15 cellular contexts compared by ENCODE assay signal in the genomic region with DNA sequence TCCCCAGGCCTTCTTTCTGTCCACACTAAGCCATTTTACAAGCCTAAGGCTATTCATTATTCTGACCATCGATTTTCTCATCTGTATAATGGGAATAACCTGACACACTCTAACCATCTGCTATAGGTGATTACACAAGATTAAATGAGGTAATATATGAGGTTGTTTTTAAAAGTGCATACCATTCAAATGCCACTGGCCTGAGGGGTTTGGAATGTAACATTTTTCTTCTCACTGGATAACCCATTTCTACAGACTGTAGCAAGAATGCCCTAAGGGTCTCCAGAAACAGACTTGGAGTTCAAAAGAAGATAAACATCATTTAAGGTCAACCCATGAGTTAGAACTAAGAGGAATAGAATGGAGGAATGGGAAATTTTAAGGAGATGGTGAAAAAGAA.
DNase-seq lines count a peak whose midpoint lies in the region; ATAC-seq and TF ChIP-seq lines count a peak whose summit lies in the region.
"Had no signal": no experiment of that assay in that cellular context is flagged by ENCODE, and none has a peak within 500 bp of the region (broad histone marks: within the 10 kb centered on the region; RNA-seq: fewer than 3 reads in every experiment).

No MANE protein-coding gene starts in this region.

- H3K9ac ChIP-seq in trophoblast cell (ENCODE audit: low read length) = no peak overlapping the region

- H3K36me3 Mint-ChIP-seq in stimulated activated memory B cell treated with anti-CD40 and anti-IgM and Interleukin-4, amounts not matched to agents 10 μg/mL and 1 μg/mL and 100 μg/mL, for 72 hours = no peaks in the 10 kb centered on the region
- peaks cover 5% of the 10 kb centered on the region for H3K36me3 Mint-ChIP-seq in effector memory CD8-positive, alpha-beta T cell (ENCODE audit: insufficient read depth)

- H3K4ac ChIP-seq in trophoblast cell (ENCODE audit: low read depth, low read length) = no peak overlapping the region

- H3K9me3 Mint-ChIP-seq in stimulated activated memory B cell treated with anti-CD40 and anti-IgM and Interleukin-4, amounts not matched to agents 10 μg/mL and 1 μg/mL and 100 μg/mL, for 72 hours = peaks cover 4% of the 10 kb centered on the region
- no peaks in the 10 kb centered on the region for H3K9me3 Mint-ChIP-seq in effector memory CD8-positive, alpha-beta T cell

- H3K27me3 Mint-ChIP-seq in stimulated activated memory B cell treated with anti-CD40 and anti-IgM and Interleukin-4, amounts not matched to agents 10 μg/mL and 1 μg/mL and 100 μg/mL, for 72 hours = no peaks in the 10 kb centered on the region
- peaks cover 7 to 17% of the 10 kb centered on the region in 2 donors for H3K27me3 Mint-ChIP-seq in effector memory CD8-positive, alpha-beta T cell

- no peak overlapping the region for H3K4me3 Mint-ChIP-seq in stimulated activated memory B cell treated with anti-CD40 and anti-IgM and Interleukin-4, amounts not matched to agents 10 μg/mL and 1 μg/mL and 100 μg/mL, for 72 hours
- H3K4me3 Mint-ChIP-seq in effector memory CD8-positive, alpha-beta T cell = no peak overlapping the region

- H3K9me3 ChIP-seq in trophoblast cell (ENCODE audit: insufficient read depth, low read depth, low read length) (no peaks in the 10 kb centered on the region), aorta (ENCODE audit: control insufficient read depth, low read length) (peaks cover 1% of the 10 kb centered on the region)
- H3K9me3 ChIP-seq: SJSA1 had no signal

- H3K4me3 ChIP-seq in AG10803 (ENCODE audit: low read length) (no peak overlapping the region), epithelial cell of esophagus (ENCODE audit: low read length) (no peak overlapping the region), trophoblast cell (ENCODE audit: low read depth, low read length) (no peak overlapping the region), aorta (ENCODE audit: low read length in 2 of 2) (no peak overlapping the region)
- H3K4me3 ChIP-seq: SJSA1 had no signal

- no peak overlapping the region for H2BK5ac ChIP-seq in trophoblast cell (ENCODE audit: low read depth, low read length, poor library complexity)

- H2AFZ ChIP-seq in trophoblast cell (ENCODE audit: insufficient read depth, low read length, poor library complexity) = no peak overlapping the region

- intact Hi-C loops in aorta (cut with DNase I) = no loop called here

- ATAC-seq in HG03565 (IDR thresholded peaks at IDR 0.05; ENCODE audit: unreplicated experiment) = no peak
- ATAC-seq in stimulated activated memory B cell treated with anti-CD40 and anti-IgM and Interleukin-4, amounts not matched to agents 10 μg/mL and 1 μg/mL and 100 μg/mL, for 72 hours = no peak
- ATAC-seq in aorta (ENCODE audit: low FRiP score) = no peak
- ATAC-seq in effector memory CD8-positive, alpha-beta T cell (replicated peaks) = no peak

- WGBS in trophoblast cell (ENCODE audit: extremely low coverage, insufficient coverage, insufficient read length) = no CpG with 5 or more reads among the region's 1 CpG
- WGBS in aorta, 2 donors = 91 to 97% methylated on average over 1 of the region's 1 CpG

- H3K79me1 ChIP-seq in trophoblast cell (ENCODE audit: low read length) = peaks cover 12% of the 10 kb centered on the region

- DNase-seq in AG10803 (ENCODE audit: low read depth) = peak; percentile 79
- peak; percentile 4 for DNase-seq in NCI-H226
- DNase-seq in epithelial cell of esophagus (ENCODE audit: low read depth) = peak; percentile 14
- peak; percentile 91 to 99 for DNase-seq in trophoblast cell
- no peak for DNase-seq in aorta
- DNase-seq in effector memory CD8-positive, alpha-beta T cell = no peak
- DNase-seq: DND-41, GOT3, NCI-H1417, NCI-H187 treated with DMSO at 0.1 percent for 48 hours, NCI-H446 treated with DMSO at 0.1 percent for 48 hours had no signal

- no peaks in the 10 kb centered on the region for H3K4me1 Mint-ChIP-seq in stimulated activated memory B cell treated with anti-CD40 and anti-IgM and Interleukin-4, amounts not matched to agents 10 μg/mL and 1 μg/mL and 100 μg/mL, for 72 hours
- H3K4me1 Mint-ChIP-seq in effector memory CD8-positive, alpha-beta T cell (ENCODE audit: low read depth in 2 of 2) = no peaks in the 10 kb centered on the region

- no peak overlapping the region for H4K91ac ChIP-seq in trophoblast cell (ENCODE audit: low read depth, low read length)

- H3K36me3 ChIP-seq in trophoblast cell (ENCODE audit: control insufficient read depth in 1 of 2, insufficient read depth in 2 of 2, low read length in 2 of 2) (no peaks in the 10 kb centered on the region), aorta (ENCODE audit: control insufficient read depth in 1 of 2, insufficient read depth in 2 of 2, low read length in 1 of 2) (no peaks in the 10 kb centered on the region)
- H3K36me3 ChIP-seq: SJSA1 had no signal

- no peak overlapping the region for H4K12ac ChIP-seq in trophoblast cell (ENCODE audit: low read depth, low read length)

- no peak overlapping the region for H2BK120ac ChIP-seq in trophoblast cell (ENCODE audit: insufficient read depth, low read length, poor library complexity)

- peak overlapping the region; percentile 61 for H3K27ac ChIP-seq in trophoblast cell (ENCODE audit: low read depth, low read length)
- H3K27ac ChIP-seq in aorta (ENCODE audit: low read depth in 1 of 2, low read length in 2 of 2) = no peak overlapping the region
- H3K27ac ChIP-seq: C4-2B, SJSA1 had no signal

- H3K14ac ChIP-seq in trophoblast cell (ENCODE audit: low read length) = no peak overlapping the region

- H2AK5ac ChIP-seq in trophoblast cell (ENCODE audit: low read length) = no peak overlapping the region

- no peaks in the 10 kb centered on the region for H3K27me3 ChIP-seq in trophoblast cell (ENCODE audit: insufficient read depth, low read length)
- no peaks in the 10 kb centered on the region for H3K27me3 ChIP-seq in aorta (ENCODE audit: control insufficient read depth in 1 of 2, insufficient read depth in 2 of 2, low read length in 1 of 2)
- H3K27me3 ChIP-seq: SJSA1 had no signal

- H3K79me2 ChIP-seq in trophoblast cell (ENCODE audit: control insufficient read depth, insufficient read depth, low read length, poor library complexity) = no peaks in the 10 kb centered on the region

- no peak overlapping the region for H4K8ac ChIP-seq in trophoblast cell (ENCODE audit: low read depth, low read length)

- H3K4me1 ChIP-seq in trophoblast cell (ENCODE audit: control insufficient read depth in 1 of 2, insufficient read depth in 2 of 2, low read length in 2 of 2) (peaks cover 7 to 13% of the 10 kb centered on the region in 2 experiments), aorta (ENCODE audit: control insufficient read depth in 1 of 2, insufficient read depth in 2 of 2, low read length in 2 of 2) (peaks cover 2 to 6% of the 10 kb centered on the region in 2 donors)

- no peak overlapping the region for H3K4me2 ChIP-seq in trophoblast cell (ENCODE audit: low read length)

- no peak overlapping the region for H3K23ac ChIP-seq in trophoblast cell (ENCODE audit: low read length)

- no peak for TF ChIP-seq CTCF in AG10803 (conservative IDR thresholded peaks at IDR 0.05; ENCODE audit: low read length)
- TF ChIP-seq CTCF in epithelial cell of esophagus (IDR thresholded peaks at IDR 0.05; ENCODE audit: insufficient read depth, low read depth, low read length, missing control alignments) = no peak

- no peak overlapping the region for H3K18ac ChIP-seq in trophoblast cell (ENCODE audit: low read length)

- H3K27ac Mint-ChIP-seq in stimulated activated memory B cell treated with anti-CD40 and anti-IgM and Interleukin-4, amounts not matched to agents 10 μg/mL and 1 μg/mL and 100 μg/mL, for 72 hours = no peak overlapping the region
- no peak overlapping the region for H3K27ac Mint-ChIP-seq in effector memory CD8-positive, alpha-beta T cell

- H2BK12ac ChIP-seq in trophoblast cell (ENCODE audit: low read length) = no peak overlapping the region

Comparison
In these comparisons a context has a peak if more than half of its experiments do, and no peak if none do; other contexts are left out.
1. DNase-seq: peak in AG10803 (single experiment), NCI-H226 (single experiment), epithelial cell of esophagus (single experiment) and trophoblast cell (2 of 2); none in aorta (0 of 2) and effector memory CD8-positive, alpha-beta T cell (0 of 3).